In genomic region chr17:50053654-50053960, GRCh38 we compare ENCODE assay signal across 12 cellular contexts. TPM values are rescaled to one million over a fixed set of nuclear protein-coding genes. Genes with fewer than 3 reads are reported as not detected.
DNase-seq lines count a peak whose midpoint lies in the region; ATAC-seq and TF ChIP-seq lines count a peak whose summit lies in the region.
"Had no signal": no experiment of that assay in that cellular context is flagged by ENCODE, and none has a peak within 500 bp of the region (broad histone marks: within the 10 kb centered on the region; RNA-seq: fewer than 3 reads in every experiment).

No MANE protein-coding gene starts in this region.

- peaks cover 28% of the 10 kb centered on the region for H3K79me2 ChIP-seq in HCT116 (ENCODE audit: insufficient read depth, low read length)

- no TSS peak for BruUV-seq in HCT116 (replicated peaks; lab: Mats Ljungman, UMichigan)

- H3K9me2 ChIP-seq in HCT116 (ENCODE audit: insufficient read depth): no peaks in the 10 kb centered on the region

- CTCF ChIA-PET in HCT116 (lab: Charles Lee): interaction anchor here (1.1 to 2.5 kb wide), 4 partner anchors 10 to 41 kb away, joined by 3 to 7 read pairs (median 4); partner anchors contain the start of gene PDK2

- no peaks in the 10 kb centered on the region for H4K20me1 ChIP-seq in HCT116 (ENCODE audit: insufficient read depth)

- POLR2A ChIA-PET in HCT116 (lab: Charles Lee): interaction anchor here (1.2 to 6.8 kb wide), 5 partner anchors 8 to 24 kb away, joined by 3 to 99 read pairs (median 8); no protein-coding TSS in a partner anchor

- TF ChIP-seq RAD21 in HCT116 (IDR thresholded peaks at IDR 0.05; ENCODE audit: low read depth): no peak

- TF ChIP-seq CTCF in HCT116 (IDR thresholded peaks at IDR 0.05 in 2 of 3, conservative IDR thresholded peaks at IDR 0.05 in 1 of 3; ENCODE audit: borderline replicate concordance in 1 of 3, insufficient read depth in 1 of 3, low read depth in 2 of 3, low read length in 2 of 3) (no peak), fibroblast of villous mesenchyme (IDR thresholded peaks at IDR 0.05; ENCODE audit: insufficient read depth, low read depth, low read length) (no peak), omental fat pad (IDR thresholded peaks at IDR 0.05) (no peak)

- TF ChIP-seq POLR2A in HCT116 (IDR thresholded peaks at IDR 0.05; ENCODE audit: borderline replicate concordance, extremely low read depth, insufficient read depth, insufficient read length): no peak

- H3K9ac ChIP-seq in HCT116 (ENCODE audit: low read length): peak overlapping the region; percentile 82
- peak overlapping the region; percentile 40 for H3K9ac ChIP-seq in skeletal muscle satellite cell (ENCODE audit: low read depth, low read length)

- H3K4me2 ChIP-seq in HCT116 (ENCODE audit: low read length): peak overlapping the region; percentile 87
- H3K4me2 ChIP-seq in skeletal muscle satellite cell (ENCODE audit: low read length): peak overlapping the region; percentile 46

- RAD21 ChIA-PET in HCT116 (lab: Charles Lee; ENCODE audit: low non-redundant PET in 1 of 2, low total read pairs in 2 of 2, uncharacterized antibody in 2 of 2, unreplicated experiment in 2 of 2): no interaction called here

- no peak overlapping the region for H2AFZ ChIP-seq in HCT116 (ENCODE audit: low read depth, low read length, poor library complexity, severe bottlenecking)

- intact Hi-C loops in HCT116 (cut with micrococcal nuclease): no loop called here

- peaks cover 0 to 12% of the 10 kb centered on the region in 2 experiments; a peak in 1 of 4 replicates for H3K36me3 ChIP-seq in HCT116 (ENCODE audit: control insufficient read depth in 1 of 2, insufficient read depth in 2 of 2, low read length in 2 of 2)
- peaks cover 22% of the 10 kb centered on the region for H3K36me3 ChIP-seq in SJSA1
- H3K36me3 ChIP-seq in skeletal muscle satellite cell (ENCODE audit: insufficient read depth, low read length): peaks cover 14% of the 10 kb centered on the region

- no peak for DNase-seq in HCT116 (ENCODE audit: low read depth, low spot score)
- peak in 1 of 2 experiments; percentile 49 for DNase-seq in SJSA1 (ENCODE audit: low read depth in 1 of 2, low spot score in 2 of 2)
- DNase-seq in fibroblast of villous mesenchyme (ENCODE audit: low read depth): peak; percentile 81
- no peak for DNase-seq in NCI-H82 (lab: John Stamatoyannopoulos, UW)
- DNase-seq in omental fat pad (ENCODE audit: low spot score): no peak
- DNase-seq: activated CD8-positive, alpha-beta memory T cell treated with anti-CD3 and anti-CD28 coated beads, Interleukin-2, amount 50 U/mL, for 4 hours; activated naive CD8-positive, alpha-beta T cell treated with anti-CD3 and anti-CD28 coated beads, Interleukin-2, amount 50 U/mL, for 24 hours; HCEC 1CT; stimulated activated CD4-positive, alpha-beta T cell treated with anti-CD3 and anti-CD28 coated beads, Interleukin-15, amount 100 ng/mL, for 24 hours had no signal

- H3K27ac ChIP-seq in HCT116 (ENCODE audit: low read depth, low read length): peak overlapping the region; percentile 93
- H3K27ac ChIP-seq in SJSA1: peak overlapping the region; percentile 1; the same call in 1 of the 2 replicates

- H3K4me1 ChIP-seq in HCT116 (ENCODE audit: control insufficient read depth in 1 of 2, insufficient read depth in 2 of 2, low read length in 2 of 2) (peaks cover 76 to 86% of the 10 kb centered on the region in 2 experiments), SJSA1 (replicated peaks) (peaks cover 97% of the 10 kb centered on the region), skeletal muscle satellite cell (ENCODE audit: control insufficient read depth, insufficient read depth, low read length) (peaks cover 76% of the 10 kb centered on the region)

- H3K4me3 ChIP-seq in HCT116 (replicated peaks in 1 of 2; ENCODE audit: low read depth in 1 of 2, low read length in 2 of 2) (peak overlapping the region in 1 of 2 experiments; percentile 3; a peak in 1 of 4 replicates), SJSA1 (no peak overlapping the region), fibroblast of villous mesenchyme (ENCODE audit: low read depth, low read length) (no peak overlapping the region), skeletal muscle satellite cell (ENCODE audit: low read length) (no peak overlapping the region)

- no peak for ATAC-seq in HCT116
- ATAC-seq in omental fat pad (ENCODE audit: low FRiP score): no peak
- ATAC-seq in GM18520 (IDR thresholded peaks at IDR 0.05; ENCODE audit: unreplicated experiment): no peak
- ATAC-seq: activated naive CD8-positive, alpha-beta T cell treated with anti-CD3 and anti-CD28 coated beads, Interleukin-2, amount 50 U/mL, for 24 hours had no signal

- H3K9me3 ChIP-seq in HCT116 (ENCODE audit: control insufficient read depth in 1 of 2, insufficient read depth in 1 of 2, low read depth in 1 of 2, low read length in 2 of 2) (no peaks in the 10 kb centered on the region), SJSA1 (replicated peaks) (no peaks in the 10 kb centered on the region), skeletal muscle satellite cell (replicated peaks; ENCODE audit: low read length) (no peaks in the 10 kb centered on the region)

- H3K27me3 ChIP-seq in HCT116 (ENCODE audit: insufficient read depth, low read length) (no peaks in the 10 kb centered on the region), SJSA1 (replicated peaks) (no peaks in the 10 kb centered on the region), skeletal muscle satellite cell (ENCODE audit: control insufficient read depth, insufficient read depth, low read length) (no peaks in the 10 kb centered on the region)

TF ChIP-seq in HCT116, 20 proteins besides CTCF, POLR2A, EP300 and RAD21:
- TF ChIP-seq ZFX (IDR thresholded peaks at IDR 0.05) (peak; percentile 24), ZNF274 (IDR thresholded peaks at IDR 0.05; ENCODE audit: low read depth, low read length) (no peak), SP1 (IDR thresholded peaks at IDR 0.05; ENCODE audit: low read depth) (no peak), EZH2phosphoT487 (IDR thresholded peaks at IDR 0.05; ENCODE audit: borderline replicate concordance) (no peak), EGR1 (IDR thresholded peaks at IDR 0.05; ENCODE audit: low read depth) (no peak)
- TF ChIP-seq, protein P1, sequence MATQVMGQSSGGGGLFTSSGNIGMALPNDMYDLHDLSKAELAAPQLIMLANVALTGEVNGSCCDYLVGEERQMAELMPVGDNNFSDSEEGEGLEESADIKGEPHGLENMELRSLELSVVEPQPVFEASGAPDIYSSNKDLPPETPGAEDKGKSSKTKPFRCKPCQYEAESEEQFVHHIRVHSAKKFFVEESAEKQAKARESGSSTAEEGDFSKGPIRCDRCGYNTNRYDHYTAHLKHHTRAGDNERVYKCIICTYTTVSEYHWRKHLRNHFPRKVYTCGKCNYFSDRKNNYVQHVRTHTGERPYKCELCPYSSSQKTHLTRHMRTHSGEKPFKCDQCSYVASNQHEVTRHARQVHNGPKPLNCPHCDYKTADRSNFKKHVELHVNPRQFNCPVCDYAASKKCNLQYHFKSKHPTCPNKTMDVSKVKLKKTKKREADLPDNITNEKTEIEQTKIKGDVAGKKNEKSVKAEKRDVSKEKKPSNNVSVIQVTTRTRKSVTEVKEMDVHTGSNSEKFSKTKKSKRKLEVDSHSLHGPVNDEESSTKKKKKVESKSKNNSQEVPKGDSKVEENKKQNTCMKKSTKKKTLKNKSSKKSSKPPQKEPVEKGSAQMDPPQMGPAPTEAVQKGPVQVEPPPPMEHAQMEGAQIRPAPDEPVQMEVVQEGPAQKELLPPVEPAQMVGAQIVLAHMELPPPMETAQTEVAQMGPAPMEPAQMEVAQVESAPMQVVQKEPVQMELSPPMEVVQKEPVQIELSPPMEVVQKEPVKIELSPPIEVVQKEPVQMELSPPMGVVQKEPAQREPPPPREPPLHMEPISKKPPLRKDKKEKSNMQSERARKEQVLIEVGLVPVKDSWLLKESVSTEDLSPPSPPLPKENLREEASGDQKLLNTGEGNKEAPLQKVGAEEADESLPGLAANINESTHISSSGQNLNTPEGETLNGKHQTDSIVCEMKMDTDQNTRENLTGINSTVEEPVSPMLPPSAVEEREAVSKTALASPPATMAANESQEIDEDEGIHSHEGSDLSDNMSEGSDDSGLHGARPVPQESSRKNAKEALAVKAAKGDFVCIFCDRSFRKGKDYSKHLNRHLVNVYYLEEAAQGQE (IDR thresholded peaks at IDR 0.05; ENCODE audit: low read depth): no peak

RNA-seq across cellular contexts. Expression of gene ITGA3, which starts 2.3 kb away (rescaled TPM):
- total RNA-seq in HCT116 (2021; ENCODE audit: unreplicated experiment) (392 TPM), fibroblast of villous mesenchyme (207 and 266 TPM in 2 replicates), omental fat pad (10 to 100 TPM; 28.5 to 99.8 (median 41.2) TPM)
- 522 and 560 TPM in 2 replicates for polyA plus RNA-seq in HCT116 (2012)
- total RNA-seq in SJSA1 (2014; rRNA removed; shearing (Covaris generic)): 142 and 195 TPM in 2 replicates
- total RNA-seq in skeletal muscle satellite cell (2012; rRNA removed): 105 and 121 TPM in 2 replicates

RNA-seq across cellular contexts. Expression of gene PDK2, which starts 41.5 kb away (rescaled TPM):
- total RNA-seq in HCT116 (2021; ENCODE audit: unreplicated experiment) (39.1 TPM), fibroblast of villous mesenchyme (20.3 and 20.6 TPM in 2 replicates), omental fat pad (10 to 100 TPM; 42.2 to 72.7 (median 50.7) TPM)
- 62.1 and 68.9 TPM in 2 replicates for polyA plus RNA-seq in HCT116 (2012)
- total RNA-seq in SJSA1 (2014; rRNA removed; shearing (Covaris generic)): 22.2 and 25.3 TPM in 2 replicates
- 12.9 and 17.0 TPM in 2 replicates for total RNA-seq in skeletal muscle satellite cell (2012; rRNA removed)

RNA-seq across cellular contexts. Expression of gene DLX3, which starts 58.6 kb away (rescaled TPM):
- total RNA-seq in HCT116 (2021; ENCODE audit: unreplicated experiment): not detected
- polyA plus RNA-seq in HCT116 (2012): 0.04 TPM in 1 of 2 replicates, not detected in the other
- not detected in 2 replicates for total RNA-seq in SJSA1 (2014; rRNA removed; shearing (Covaris generic))
- total RNA-seq in fibroblast of villous mesenchyme: not detected in 2 replicates
- total RNA-seq in skeletal muscle satellite cell (2012; rRNA removed): under 0.01 TPM in 1 of 2 replicates, not detected in the other
- total RNA-seq in omental fat pad: under 1 TPM in 1 of 4 donors, not detected in 3; 0.28 TPM
- polyA plus RNA-seq: neural cell had no signal
